23 cellular contexts compared by ENCODE assay signal in genomic region chr11:34860518-34860917, GRCh38. TPM values are rescaled to one million over a fixed set of nuclear protein-coding genes. Genes with fewer than 3 reads are reported as not detected.
DNase-seq lines count a peak whose midpoint lies in the region; ATAC-seq, FAIRE-seq and TF ChIP-seq lines count a peak whose summit lies in the region.
"Had no signal": no experiment of that assay in that cellular context is flagged by ENCODE, and none has a peak within 500 bp of the region (broad histone marks: within the 10 kb centered on the region; RNA-seq: fewer than 3 reads in every experiment).

No MANE protein-coding gene starts in this region.

- CTCF ChIA-PET in PC-3 (lab: Charles Lee) = interaction anchor here (0.7 kb wide), 1 partner anchor 87 kb away, joined by 4 read pairs; no protein-coding TSS in a partner anchor

- H3K4me1 ChIP-seq in MM.1S (ENCODE audit: low read length) (peaks cover 23% of the 10 kb centered on the region), PC-3 (ENCODE audit: insufficient read depth, low read length) (peaks cover 14% of the 10 kb centered on the region), trophoblast cell (ENCODE audit: control insufficient read depth in 1 of 2, insufficient read depth in 2 of 2, low read length in 2 of 2) (no peaks in the 10 kb centered on the region), smooth muscle cell (ENCODE audit: low read depth) (no peaks in the 10 kb centered on the region)
- H3K4me1 ChIP-seq: A549, BLaER1 had no signal

- TF ChIP-seq CTCF in D721Med (IDR thresholded peaks at IDR 0.05; ENCODE audit: insufficient read depth, missing control alignments) = no peak
- no peak for TF ChIP-seq CTCF in MM.1S (IDR thresholded peaks at IDR 0.05; ENCODE audit: low read length)
- TF ChIP-seq CTCF in PC-3 (conservative IDR thresholded peaks at IDR 0.05; ENCODE audit: low read depth, low read length) = no peak
- no peak for TF ChIP-seq CTCF in smooth muscle cell (IDR thresholded peaks at IDR 0.05; ENCODE audit: borderline replicate concordance, insufficient read depth, poor library complexity, severe bottlenecking)

- peak overlapping the region; percentile 66 for H3K23ac ChIP-seq in trophoblast cell (ENCODE audit: low read length)

- H3K9me2 ChIP-seq in MM.1S (replicated peaks; ENCODE audit: insufficient read depth, low read length) (no peaks in the 10 kb centered on the region), PC-3 (replicated peaks; ENCODE audit: low read length) (no peaks in the 10 kb centered on the region)

- no peak overlapping the region for H2AK5ac ChIP-seq in trophoblast cell (ENCODE audit: low read length)

- intact Hi-C loops in PC-3 (cut with micrococcal nuclease) = no loop called here

- H3K27me3 ChIP-seq in MM.1S (replicated peaks; ENCODE audit: insufficient read depth, low read length) (no peaks in the 10 kb centered on the region), PC-3 (ENCODE audit: low read length) (no peaks in the 10 kb centered on the region), trophoblast cell (ENCODE audit: insufficient read depth, low read length) (no peaks in the 10 kb centered on the region), smooth muscle cell (ENCODE audit: low read depth) (no peaks in the 10 kb centered on the region)
- H3K27me3 ChIP-seq: BLaER1 had no signal

- peak; percentile 68 for DNase-seq in D721Med (ENCODE audit: insufficient read length, low spot score)
- no peak for DNase-seq in MM.1S
- no peak for DNase-seq in PC-3
- DNase-seq in trophoblast cell = no peak
- no peak for DNase-seq in islet precursor cell
- DNase-seq in smooth muscle cell (lab: John Stamatoyannopoulos, UW; ENCODE audit: unreplicated experiment) = no peak
- DNase-seq in NCI-H446 (lab: John Stamatoyannopoulos, UW) = no peak
- DNase-seq: CD4-positive, alpha-beta memory T cell; EL; HCEC 1CT; NCI-H1417 treated with DMSO at 0.1 percent for 48 hours; NCI-H226; NCI-H526 treated with DMSO at 0.1 percent for 48 hours; OCI-M1; SHP77 had no signal

- H3K4ac ChIP-seq in trophoblast cell (ENCODE audit: low read depth, low read length) = no peak overlapping the region

- no peak overlapping the region for H2BK12ac ChIP-seq in trophoblast cell (ENCODE audit: low read length)

- H3K4me2 ChIP-seq in MM.1S (ENCODE audit: low read depth, low read length) = peak overlapping the region; percentile 20
- no peak overlapping the region for H3K4me2 ChIP-seq in PC-3 (ENCODE audit: low read length)
- H3K4me2 ChIP-seq in trophoblast cell (ENCODE audit: low read length) = no peak overlapping the region
- no peak overlapping the region for H3K4me2 ChIP-seq in smooth muscle cell
- H3K4me2 ChIP-seq: A549, BLaER1, GM23338 had no signal

- FAIRE-seq in D721Med (lab: Jason Lieb, UNC) = peak; percentile 95
- FAIRE-seq: A549, GM12878, GM19239, HepG2 had no signal

- H3K79me2 ChIP-seq in MM.1S (ENCODE audit: low read length) (no peaks in the 10 kb centered on the region), PC-3 (ENCODE audit: low read length) (no peaks in the 10 kb centered on the region), trophoblast cell (ENCODE audit: control insufficient read depth, insufficient read depth, low read length, poor library complexity) (no peaks in the 10 kb centered on the region), smooth muscle cell (ENCODE audit: low read depth) (no peaks in the 10 kb centered on the region)

- BruUV-seq in PC-3 (replicated peaks; lab: Mats Ljungman, UMichigan) = no TSS peak

- no peak overlapping the region for H3K18ac ChIP-seq in trophoblast cell (ENCODE audit: low read length)

- POLR2A ChIA-PET in PC-3 (lab: Charles Lee; ENCODE audit: unreplicated experiment) = no interaction called here

- no peaks in the 10 kb centered on the region for H3K36me3 ChIP-seq in MM.1S (replicated peaks; ENCODE audit: insufficient read depth, low read length)
- no peaks in the 10 kb centered on the region for H3K36me3 ChIP-seq in PC-3 (ENCODE audit: low read depth, low read length)
- H3K36me3 ChIP-seq in trophoblast cell (ENCODE audit: control insufficient read depth in 1 of 2, insufficient read depth in 2 of 2, low read length in 2 of 2) = peaks cover 0 to 2% of the 10 kb centered on the region in 2 experiments
- H3K36me3 ChIP-seq in smooth muscle cell (ENCODE audit: low read depth) = no peaks in the 10 kb centered on the region
- H3K36me3 ChIP-seq: BLaER1 had no signal

- no CpG with 5 or more reads among the region's 4 CpGs for WGBS in trophoblast cell (ENCODE audit: extremely low coverage, insufficient coverage, insufficient read length)
- WGBS in smooth muscle cell (ENCODE audit: low lambda C conversion rate) = 95% methylated on average over 4 of the region's 4 CpGs

- H3K14ac ChIP-seq in trophoblast cell (ENCODE audit: low read length) = no peak overlapping the region

- H3F3A ChIP-seq in MM.1S (ENCODE audit: insufficient read depth, low read length) = peaks cover 18% of the 10 kb centered on the region
- H3F3A ChIP-seq in PC-3 (ENCODE audit: low read length, unreplicated experiment) = no peaks in the 10 kb centered on the region
- no peaks in the 10 kb centered on the region for H3F3A ChIP-seq in smooth muscle cell (ENCODE audit: low read depth)

- no peak overlapping the region for H2BK5ac ChIP-seq in trophoblast cell (ENCODE audit: low read depth, low read length, poor library complexity)

- H3K27ac ChIP-seq in MM.1S (ENCODE audit: low read length) = peak overlapping the region; percentile 81
- peak overlapping the region; percentile 31 for H3K27ac ChIP-seq in PC-3 (ENCODE audit: low read length)
- no peak overlapping the region for H3K27ac ChIP-seq in trophoblast cell (ENCODE audit: low read depth, low read length)
- H3K27ac ChIP-seq in smooth muscle cell (ENCODE audit: low read depth) = no peak overlapping the region
- H3K27ac ChIP-seq: BLaER1, SK-N-MC had no signal

- H3K79me1 ChIP-seq in trophoblast cell (ENCODE audit: low read length) = no peaks in the 10 kb centered on the region

- H3K4me3 ChIP-seq in MM.1S (ENCODE audit: low read length) (no peak overlapping the region), PC-3 (ENCODE audit: low read length) (no peak overlapping the region), trophoblast cell (ENCODE audit: low read depth, low read length) (no peak overlapping the region), smooth muscle cell (no peak overlapping the region)
- H3K4me3 ChIP-seq: A549, BLaER1, GM12878, GM23338, SK-N-MC had no signal

- H3K9me3 ChIP-seq in MM.1S (replicated peaks; ENCODE audit: insufficient read depth, low read length) = no peaks in the 10 kb centered on the region
- H3K9me3 ChIP-seq in PC-3 (ENCODE audit: low read length) = no peaks in the 10 kb centered on the region
- H3K9me3 ChIP-seq in trophoblast cell (ENCODE audit: insufficient read depth, low read depth, low read length) = no peaks in the 10 kb centered on the region
- H3K9me3 ChIP-seq in smooth muscle cell (replicated peaks; ENCODE audit: low read depth) = no peaks in the 10 kb centered on the region
- H3K9me3 ChIP-seq: A549, BLaER1 had no signal

- H4K20me1 ChIP-seq in MM.1S (ENCODE audit: insufficient read depth, low read length) (no peaks in the 10 kb centered on the region), PC-3 (ENCODE audit: low read length) (no peaks in the 10 kb centered on the region), smooth muscle cell (ENCODE audit: low read depth) (no peaks in the 10 kb centered on the region)
- H4K20me1 ChIP-seq: BLaER1 had no signal

- ATAC-seq in PC-3 (no peak), GM19324 (IDR thresholded peaks at IDR 0.05; ENCODE audit: low FRiP score, unreplicated experiment) (no peak)
- ATAC-seq: A549, GM12878, GM23338, HepG2 had no signal

- H4K91ac ChIP-seq in trophoblast cell (ENCODE audit: low read depth, low read length) = no peak overlapping the region

- H4K8ac ChIP-seq in trophoblast cell (ENCODE audit: low read depth, low read length) = no peak overlapping the region

- H2AFZ ChIP-seq in MM.1S (ENCODE audit: low read length) (no peak overlapping the region), PC-3 (ENCODE audit: low read length) (no peak overlapping the region), trophoblast cell (ENCODE audit: insufficient read depth, low read length, poor library complexity) (no peak overlapping the region), smooth muscle cell (ENCODE audit: low read depth) (no peak overlapping the region)
- H2AFZ ChIP-seq: GM23338 had no signal

- H4K12ac ChIP-seq in trophoblast cell (ENCODE audit: low read depth, low read length) = no peak overlapping the region

- no peak overlapping the region for H2BK120ac ChIP-seq in trophoblast cell (ENCODE audit: insufficient read depth, low read length, poor library complexity)

- H3K9ac ChIP-seq in MM.1S (ENCODE audit: low read length) = peak overlapping the region; percentile 44
- no peak overlapping the region for H3K9ac ChIP-seq in PC-3 (ENCODE audit: low read length)
- H3K9ac ChIP-seq in trophoblast cell (ENCODE audit: low read length) = no peak overlapping the region
- H3K9ac ChIP-seq in smooth muscle cell (ENCODE audit: low read depth) = no peak overlapping the region
- H3K9ac ChIP-seq: BLaER1 had no signal

RNA-seq across cellular contexts. Expression of gene APIP, which starts 55.7 kb away (rescaled TPM):
- 30.5 and 35.3 TPM in 2 replicates for total RNA-seq in PC-3 (2014; rRNA removed)
- 9.0 and 9.5 TPM in 2 replicates for polyA plus RNA-seq in trophoblast cell (2013)
- 22.0 and 24.9 TPM in 2 replicates for total RNA-seq in smooth muscle cell
- polyA plus RNA-seq in smooth muscle cell = 12.8 and 13.7 TPM in 2 replicates

RNA-seq across cellular contexts. Expression of gene PDHX, which starts 55.9 kb away (rescaled TPM):
- total RNA-seq in PC-3 (2014; rRNA removed) (20.3 and 22.7 TPM in 2 replicates), smooth muscle cell (56.7 and 100 TPM in 2 replicates)
- 26.0 and 28.9 TPM in 2 replicates for polyA plus RNA-seq in trophoblast cell (2013)
- polyA plus RNA-seq in smooth muscle cell = 46.6 and 56.6 TPM in 2 replicates

Comparison
In these comparisons a context has a peak if more than half of its experiments do, and no peak if none do; other contexts are left out.
1. H3K27ac ChIP-seq: peak in MM.1S (single experiment) and PC-3 (single experiment); none in trophoblast cell (single experiment) and smooth muscle cell (single experiment).